8 cellular contexts compared by ENCODE assay signal in the genomic region with DNA sequence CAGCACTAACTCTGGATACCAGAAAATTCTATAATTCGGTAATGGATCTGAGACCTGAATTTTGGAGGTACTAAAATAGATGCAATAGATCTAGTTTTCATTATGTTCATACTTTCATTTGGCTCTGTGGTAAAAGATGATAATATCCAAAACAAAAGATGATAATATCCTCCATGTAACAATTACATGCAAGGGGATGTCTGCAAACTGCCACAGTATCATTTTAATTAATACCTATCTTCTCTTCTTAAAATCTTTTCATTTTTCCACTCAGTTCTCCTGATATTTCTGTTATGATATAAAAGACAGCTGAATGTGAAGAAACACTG. TPM values are rescaled to one million over a fixed set of nuclear protein-coding genes. Genes with fewer than 3 reads are reported as not detected.
DNase-seq lines count a peak whose midpoint lies in the region; ATAC-seq, FAIRE-seq and TF ChIP-seq lines count a peak whose summit lies in the region.

No MANE protein-coding gene starts in this region.

- H2BK15ac ChIP-seq in mesenchymal stem cell (ENCODE audit: low read depth, poor library complexity, severe bottlenecking): no peak overlapping the region

- no peak overlapping the region for H3K14ac ChIP-seq in mesenchymal stem cell (ENCODE audit: low read length in 2 of 2)

- H3K36me3 ChIP-seq in heart left ventricle (peaks cover 0 to 18% (median 13%) of the 10 kb centered on the region in 9 donors), mesenchymal stem cell (ENCODE audit: control insufficient read depth in 1 of 2, insufficient read depth in 2 of 2, low read depth in 1 of 2, low read length in 2 of 2) (peaks cover 16 to 20% of the 10 kb centered on the region in 2 experiments), urinary bladder (ENCODE audit: insufficient read depth) (no peaks in the 10 kb centered on the region)

- H3K18ac ChIP-seq in mesenchymal stem cell (ENCODE audit: low read depth in 1 of 2, low read length in 2 of 2): no peak overlapping the region

- H3K23ac ChIP-seq in mesenchymal stem cell (ENCODE audit: low read length in 2 of 2): no peak overlapping the region

- intact Hi-C loops in heart left ventricle (cut with DNase I) (loop anchor here in 2 of 10 donors (5.0 kb wide), 1 partner anchor 49 kb away; no protein-coding TSS in a partner anchor), cardiac septum (cut with DNase I) (loop anchor here (5.0 kb wide), 1 partner anchor 64 kb away; a partner anchor contains a TSS)

- H3K4me1 ChIP-seq in heart left ventricle (peaks cover 0 to 48% (median 7%) of the 10 kb centered on the region in 12 donors), mesenchymal stem cell (ENCODE audit: control insufficient read depth, insufficient read depth, low read depth, low read length) (peaks cover 13% of the 10 kb centered on the region), urinary bladder (ENCODE audit: insufficient read depth) (no peaks in the 10 kb centered on the region)

- no peak for ATAC-seq in heart left ventricle

- no peaks in the 10 kb centered on the region for H3K27me3 ChIP-seq in heart left ventricle
- H3K27me3 ChIP-seq in mesenchymal stem cell (ENCODE audit: control insufficient read depth in 1 of 2, insufficient read depth in 1 of 2, low read length in 2 of 2): no peaks in the 10 kb centered on the region

- peak overlapping the region; percentile 4 to 62 (median 50) for H3K4me3 ChIP-seq in heart left ventricle
- peak overlapping the region; percentile 35 for H3K4me3 ChIP-seq in astrocyte of the cerebellum (ENCODE audit: low read depth, low read length)
- peak overlapping the region in 1 of 2 experiments; percentile 80 for H3K4me3 ChIP-seq in mesenchymal stem cell (ENCODE audit: insufficient read depth in 1 of 2, low read depth in 1 of 2, low read length in 2 of 2)
- peak overlapping the region; percentile 33 for H3K4me3 ChIP-seq in urinary bladder (ENCODE audit: low read depth, low read length)

- no peak overlapping the region for H4K91ac ChIP-seq in mesenchymal stem cell (ENCODE audit: low read length)

- no peak overlapping the region for H2BK5ac ChIP-seq in mesenchymal stem cell (ENCODE audit: low read depth, low read length, poor library complexity, severe bottlenecking)

- H3K9ac ChIP-seq in mesenchymal stem cell (ENCODE audit: low read length): peak overlapping the region; percentile 93

- no peak overlapping the region for H2BK12ac ChIP-seq in mesenchymal stem cell (ENCODE audit: low read length in 2 of 2)

- 83 to 84% (median 83%) methylated on average over 1 of the region's 1 CpG for WGBS in heart left ventricle, 4 donors
- WGBS in mesenchymal stem cell: no CpG with 5 or more reads among the region's 1 CpG
- 63% methylated on average over 1 of the region's 1 CpG for WGBS in urinary bladder

- in situ Hi-C loops in astrocyte of the cerebellum (cut with HindIII; ENCODE audit: low sequenced_read_pairs): no loop called here

- TF ChIP-seq POLR2A in heart left ventricle (IDR thresholded peaks at IDR 0.05) (no peak), GM12891 (IDR thresholded peaks at IDR 0.05; ENCODE audit: low read depth, low read length) (no peak)

- H3K9me3 ChIP-seq in heart left ventricle (peaks cover 0 to 11% (median 0%) of the 10 kb centered on the region in 12 donors), mesenchymal stem cell (ENCODE audit: control insufficient read depth, low read length) (no peaks in the 10 kb centered on the region)

- DNase-seq in heart left ventricle (no peak), cardiac septum (ENCODE audit: low spot score) (no peak), astrocyte of the cerebellum (ENCODE audit: low read depth) (no peak), mesenchymal stem cell (no peak), glomerular visceral epithelial cell (ENCODE audit: extremely low spot score) (no peak), NCI-H2171 (lab: John Stamatoyannopoulos, UW) (no peak), GM12891 (ENCODE audit: insufficient read length, low spot score) (no peak)

- no peak for FAIRE-seq in GM12891 (lab: Jason Lieb, UNC)

- H3K4me2 ChIP-seq in mesenchymal stem cell (ENCODE audit: low read length, poor library complexity, severe bottlenecking): peak overlapping the region; percentile 25

- peaks cover 2% of the 10 kb centered on the region for H3K79me1 ChIP-seq in mesenchymal stem cell (replicated peaks; ENCODE audit: low read length, poor library complexity, severe bottlenecking)

- H3K4ac ChIP-seq in mesenchymal stem cell (ENCODE audit: low read depth in 1 of 2, low read length in 2 of 2): no peak overlapping the region

- no peak overlapping the region for H2AK5ac ChIP-seq in mesenchymal stem cell (ENCODE audit: low read length, severe bottlenecking)

- no peak overlapping the region for H2BK120ac ChIP-seq in mesenchymal stem cell (ENCODE audit: low read depth, low read length)

- H2AFZ ChIP-seq in mesenchymal stem cell (ENCODE audit: low read depth, low read length): no peak overlapping the region

- TF ChIP-seq CTCF in heart left ventricle (IDR thresholded peaks at IDR 0.05) (no peak), astrocyte of the cerebellum (IDR thresholded peaks at IDR 0.05; ENCODE audit: low read depth, low read length, missing control alignments) (no peak)

- H3K27ac ChIP-seq in heart left ventricle: peak overlapping the region; percentile 84 to 97 (median 88)
- H3K27ac ChIP-seq in mesenchymal stem cell (ENCODE audit: low read length, poor library complexity, severe bottlenecking): peak overlapping the region; percentile 77
- H3K27ac ChIP-seq in urinary bladder (ENCODE audit: low read depth): peak overlapping the region; percentile 69

- no peak overlapping the region for H4K8ac ChIP-seq in mesenchymal stem cell (ENCODE audit: low read length)

TF ChIP-seq in GM12891, 5 proteins besides CTCF, POLR2A, EP300 and RAD21:
- TF ChIP-seq PAX5 (IDR thresholded peaks at IDR 0.05; ENCODE audit: insufficient read depth, low read length, severe bottlenecking) (no peak), POLR2AphosphoS5 (IDR thresholded peaks at IDR 0.05; ENCODE audit: low read depth, low read length) (no peak), TAF1 (IDR thresholded peaks at IDR 0.05; ENCODE audit: low read depth, low read length) (no peak), SPI1 (IDR thresholded peaks at IDR 0.05; ENCODE audit: low read depth, low read length) (no peak), POU2F2 (IDR thresholded peaks at IDR 0.05; ENCODE audit: low read depth, low read length) (no peak)

RNA-seq across cellular contexts. Expression of a gene that starts 15.6 kb away (rescaled TPM):
- 10 to 100 TPM in 7 of 9 donors, 1 to 10 TPM in 2; 9.2 to 26.2 (median 14.8) TPM for total RNA-seq in heart left ventricle
- polyA plus RNA-seq in heart left ventricle: 10 to 100 TPM in 1 of 2 donors, 1 to 10 TPM in 1; 6.6 to 26.7 TPM
- total RNA-seq in cardiac septum: 15.7 TPM
- 25.5 TPM for polyA plus RNA-seq in mesenchymal stem cell (2013, experiment 1 of 2)
- 25.8 TPM for polyA plus RNA-seq in mesenchymal stem cell (2013, experiment 2 of 2)
- total RNA-seq in urinary bladder: 15.8 TPM
- 38.0 TPM for polyA plus RNA-seq in urinary bladder
- polyA plus RNA-seq in GM12891 (2012; ENCODE audit: low read depth, missing spikeins): 13.8 TPM

RNA-seq across cellular contexts. Expression of a gene that starts 26.7 kb away (rescaled TPM):
- total RNA-seq in heart left ventricle: not detected
- not detected for polyA plus RNA-seq in heart left ventricle
- not detected for total RNA-seq in cardiac septum
- not detected for polyA plus RNA-seq in mesenchymal stem cell (2013, experiment 1 of 2)
- not detected for polyA plus RNA-seq in mesenchymal stem cell (2013, experiment 2 of 2)
- total RNA-seq in urinary bladder: 0.16 TPM
- not detected for polyA plus RNA-seq in urinary bladder
- polyA plus RNA-seq in GM12891 (2012; ENCODE audit: low read depth, missing spikeins): 0.14 TPM

RNA-seq across cellular contexts. Expression of a gene that starts 33.1 kb away (rescaled TPM):
- total RNA-seq in heart left ventricle (10 to 100 TPM in 2 of 9 donors, 1 to 10 TPM in 7; 4.8 to 31.2 (median 7.9) TPM), cardiac septum (8.5 TPM), urinary bladder (37.6 TPM)
- polyA plus RNA-seq in heart left ventricle (1 to 10 TPM; 5.9 to 7.7 TPM), urinary bladder (16.1 TPM)
- polyA plus RNA-seq in mesenchymal stem cell (2013, experiment 1 of 2): 14.3 TPM
- 15.1 TPM for polyA plus RNA-seq in mesenchymal stem cell (2013, experiment 2 of 2)
- polyA plus RNA-seq in GM12891 (2012; ENCODE audit: low read depth, missing spikeins): 19.5 TPM
